In genomic region chr2:44200011-44200410, GRCh38 we compare ENCODE assay signal across 17 cellular contexts. TPM values are rescaled to one million over a fixed set of nuclear protein-coding genes. Genes with fewer than 3 reads are reported as not detected.
DNase-seq lines count a peak whose midpoint lies in the region; ATAC-seq, FAIRE-seq and TF ChIP-seq lines count a peak whose summit lies in the region.
"Had no signal": no experiment of that assay in that cellular context is flagged by ENCODE, and none has a peak within 500 bp of the region (broad histone marks: within the 10 kb centered on the region; RNA-seq: fewer than 3 reads in every experiment).

No MANE protein-coding gene starts in this region.

- peak overlapping the region; percentile 51; the same call in 1 of the 2 replicates for H3K27ac ChIP-seq in GM23338 (ENCODE audit: low read depth)
- H3K27ac ChIP-seq: BLaER1 treated with 17β-estradiol and CSF1 and Interleukin-3, amounts not matched to agents 10 nM and 100 nM had no signal

- FAIRE-seq in bronchial epithelial cell (lab: Jason Lieb, UNC) = no peak
- FAIRE-seq: GM12891, GM18507, H1, HTR-8/SVneo, K562 had no signal

- no peak overlapping the region for H3K4me3 ChIP-seq in GM23338
- no peak overlapping the region for H3K4me3 ChIP-seq in bronchial epithelial cell (ENCODE audit: low read depth, low read length)
- H3K4me3 ChIP-seq: BLaER1 treated with 17β-estradiol and CSF1 and Interleukin-3, amounts not matched to agents 10 nM and 100 nM; K562 had no signal

- no peaks in the 10 kb centered on the region for H3K9me2 ChIP-seq in GM23338 (ENCODE audit: insufficient read depth)

- H3K79me2 ChIP-seq in GM23338 (replicated peaks; ENCODE audit: insufficient read depth) = peaks cover 100% of the 10 kb centered on the region

- H3K27ac Mint-ChIP-seq in GM23338 = no peak overlapping the region
- no peak overlapping the region for H3K27ac Mint-ChIP-seq in stimulated activated effector memory CD8-positive, alpha-beta T cell treated with anti-CD3 and anti-CD28 coated beads, Interleukin-12 subunit alpha, Interleukin-12 subunit beta, amount 100 ng/mL, for 72 hours
- H3K27ac Mint-ChIP-seq: B cell had no signal

- peak; percentile 35 to 48 for ATAC-seq in activated T-cell treated with anti-CD3 and anti-CD28 coated beads, Interleukin-2, amount 50 U/mL, for 4 hours
- no peak for ATAC-seq in GM23338
- peak; percentile 54 for ATAC-seq in stimulated activated effector memory CD8-positive, alpha-beta T cell treated with anti-CD3 and anti-CD28 coated beads, Interleukin-12 subunit alpha, Interleukin-12 subunit beta, amount 100 ng/mL, for 72 hours
- no peak for ATAC-seq in GM19324 (IDR thresholded peaks at IDR 0.05; ENCODE audit: low FRiP score, unreplicated experiment)
- ATAC-seq: K562 had no signal

- no peaks in the 10 kb centered on the region for H3F3A ChIP-seq in GM23338 (replicated peaks; ENCODE audit: low read depth)

- H3K4me1 Mint-ChIP-seq in activated T-cell treated with anti-CD3 and anti-CD28 coated beads, Interleukin-2, amount 50 U/mL, for 4 hours (ENCODE audit: low read depth) = peaks cover 69% of the 10 kb centered on the region
- peaks cover 44% of the 10 kb centered on the region for H3K4me1 Mint-ChIP-seq in GM23338
- peaks cover 29% of the 10 kb centered on the region for H3K4me1 Mint-ChIP-seq in stimulated activated effector memory CD8-positive, alpha-beta T cell treated with anti-CD3 and anti-CD28 coated beads, Interleukin-12 subunit alpha, Interleukin-12 subunit beta, amount 100 ng/mL, for 72 hours

- H3K4me3 Mint-ChIP-seq in activated T-cell treated with anti-CD3 and anti-CD28 coated beads, Interleukin-2, amount 50 U/mL, for 4 hours = no peak overlapping the region
- no peak overlapping the region for H3K4me3 Mint-ChIP-seq in GM23338
- no peak overlapping the region for H3K4me3 Mint-ChIP-seq in stimulated activated effector memory CD8-positive, alpha-beta T cell treated with anti-CD3 and anti-CD28 coated beads, Interleukin-12 subunit alpha, Interleukin-12 subunit beta, amount 100 ng/mL, for 72 hours
- H3K4me3 Mint-ChIP-seq: B cell, H9 had no signal

- TF ChIP-seq CTCF in GM23338 (conservative IDR thresholded peaks at IDR 0.05; ENCODE audit: low read depth in 2 of 2) (no peak), bronchial epithelial cell (IDR thresholded peaks at IDR 0.05; ENCODE audit: insufficient read depth, low read length, severe bottlenecking) (no peak)

- H3K36me3 ChIP-seq in GM23338 (ENCODE audit: insufficient read depth) (no peaks in the 10 kb centered on the region), bronchial epithelial cell (ENCODE audit: control insufficient read depth, insufficient read depth, low read length) (no peaks in the 10 kb centered on the region)

- peaks cover 36% of the 10 kb centered on the region for H3K4me1 ChIP-seq in GM23338 (ENCODE audit: insufficient read depth)
- H3K4me1 ChIP-seq: Caco-2 had no signal

- no peak overlapping the region for H2AFZ ChIP-seq in GM23338

- no peaks in the 10 kb centered on the region for H3K27me3 Mint-ChIP-seq in activated T-cell treated with anti-CD3 and anti-CD28 coated beads, Interleukin-2, amount 50 U/mL, for 4 hours (ENCODE audit: low read depth)
- no peaks in the 10 kb centered on the region for H3K27me3 Mint-ChIP-seq in GM23338 (ENCODE audit: insufficient read depth, low read depth, poor library complexity)
- H3K27me3 Mint-ChIP-seq: B cell had no signal

- peaks cover 60% of the 10 kb centered on the region for H4K20me1 ChIP-seq in GM23338 (replicated peaks; ENCODE audit: insufficient read depth)

- no peak overlapping the region for H3K4me2 ChIP-seq in GM23338
- H3K4me2 ChIP-seq: BLaER1 treated with 17β-estradiol and CSF1 and Interleukin-3, amounts not matched to agents 10 nM and 100 nM had no signal

- DNase-seq in activated T-cell treated with anti-CD3 and anti-CD28 coated beads, Interleukin-2, amount 50 U/mL, for 4 hours = no peak
- no peak for DNase-seq in activated T-cell treated with anti-CD3 and anti-CD28 coated beads, Interleukin-2, amount 50 U/mL, for 1 hour
- no peak for DNase-seq in GM23338 (ENCODE audit: low spot score)
- DNase-seq in bronchial epithelial cell (ENCODE audit: low read depth) = peak; percentile 5
- DNase-seq in stimulated activated effector memory CD8-positive, alpha-beta T cell treated with anti-CD3 and anti-CD28 coated beads, Interleukin-12 subunit alpha, Interleukin-12 subunit beta, amount 100 ng/mL, for 72 hours (ENCODE audit: low spot score in 2 of 2) = no peak
- no peak for DNase-seq in DMS 273 (lab: John Stamatoyannopoulos, UW; ENCODE audit: unreplicated experiment)
- DNase-seq: Caco-2, H9, IMR-90 had no signal

- peaks cover 5% of the 10 kb centered on the region for H3K9me3 Mint-ChIP-seq in activated T-cell treated with anti-CD3 and anti-CD28 coated beads, Interleukin-2, amount 50 U/mL, for 4 hours
- H3K9me3 Mint-ChIP-seq in GM23338 = no peaks in the 10 kb centered on the region; the same call in 2 of the 3 replicates
- H3K9me3 Mint-ChIP-seq in stimulated activated effector memory CD8-positive, alpha-beta T cell treated with anti-CD3 and anti-CD28 coated beads, Interleukin-12 subunit alpha, Interleukin-12 subunit beta, amount 100 ng/mL, for 72 hours = peaks cover 3% of the 10 kb centered on the region
- H3K9me3 Mint-ChIP-seq: H9 had no signal

- H3K36me3 Mint-ChIP-seq in activated T-cell treated with anti-CD3 and anti-CD28 coated beads, Interleukin-2, amount 50 U/mL, for 4 hours (ENCODE audit: insufficient read depth) = peaks cover 40% of the 10 kb centered on the region
- H3K36me3 Mint-ChIP-seq in GM23338 (ENCODE audit: low read depth) = peaks cover 39% of the 10 kb centered on the region
- H3K36me3 Mint-ChIP-seq in stimulated activated effector memory CD8-positive, alpha-beta T cell treated with anti-CD3 and anti-CD28 coated beads, Interleukin-12 subunit alpha, Interleukin-12 subunit beta, amount 100 ng/mL, for 72 hours = peaks cover 54% of the 10 kb centered on the region

- H3K27me3 ChIP-seq in GM23338 (ENCODE audit: insufficient read depth) (no peaks in the 10 kb centered on the region), bronchial epithelial cell (ENCODE audit: control insufficient read depth, insufficient read depth, low read length) (no peaks in the 10 kb centered on the region)
- H3K27me3 ChIP-seq: BLaER1 treated with 17β-estradiol and CSF1 and Interleukin-3, amounts not matched to agents 10 nM and 100 nM had no signal

TF ChIP-seq in GM23338, 12 proteins besides CTCF, POLR2A, EP300 and RAD21 (continues in another document):
- no peak for TF ChIP-seq EZH2 (IDR thresholded peaks at IDR 0.05; ENCODE audit: low read depth, unreplicated experiment)

RNA-seq across cellular contexts. Expression of gene PPM1B, which starts 31.3 kb away (rescaled TPM):
- 10 to 100 TPM; 25.5 to 32.2 (median 32.1) TPM for total RNA-seq in activated T-cell treated with anti-CD3 and anti-CD28 coated beads, Interleukin-2, amount 50 U/mL, for 4 hours
- total RNA-seq in GM23338 (2014; rRNA removed; shearing (Covaris generic)) = 134 and 137 TPM in 2 replicates
- 93.1 and 112 TPM in 2 replicates for polyA plus RNA-seq in GM23338 (2016; fragmentation: Nextera tagmentation; extraction: Ambion mirVana)
- total RNA-seq in bronchial epithelial cell = 35.3 and 44.4 TPM in 2 replicates

Comparison
In these comparisons a context has a peak if more than half of its experiments do, and no peak if none do; other contexts are left out.
1. ATAC-seq: peak in activated T-cell treated with anti-CD3 and anti-CD28 coated beads, Interleukin-2, amount 50 U/mL, for 4 hours (2 of 2) and stimulated activated effector memory CD8-positive, alpha-beta T cell treated with anti-CD3 and anti-CD28 coated beads, Interleukin-12 subunit alpha, Interleukin-12 subunit beta, amount 100 ng/mL, for 72 hours (single experiment); none in GM23338 (single experiment) and GM19324 (single experiment).